ENCODE assay signal across 24 cellular contexts in the genomic region with DNA sequence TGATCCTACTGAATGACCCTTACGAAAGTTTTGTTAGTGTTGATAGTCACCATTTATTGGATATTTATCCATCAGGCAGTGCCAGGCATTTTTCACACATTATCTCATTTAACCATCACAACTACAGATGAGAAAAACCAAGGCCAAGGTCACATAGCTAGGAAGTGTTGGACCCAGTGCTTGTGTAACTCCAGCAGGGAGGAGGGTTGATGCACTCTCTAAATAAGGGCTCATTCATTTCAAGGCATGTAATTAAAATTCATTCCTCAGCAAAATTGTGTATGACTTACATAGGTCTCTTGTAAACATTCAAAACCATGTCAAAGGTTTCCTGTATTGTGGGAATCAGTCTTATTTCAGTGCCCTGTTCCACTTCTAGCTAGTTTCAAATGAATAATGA.
"Had no signal": no experiment of that assay in that cellular context is flagged by ENCODE, and none has a peak within 500 bp of the region (broad histone marks: within the 10 kb centered on the region; RNA-seq: fewer than 3 reads in every experiment).

No MANE protein-coding gene starts in this region.

- ATAC-seq: activated CD4-positive, CD25-positive, alpha-beta regulatory T cell treated with anti-CD3 and anti-CD28 coated beads, Interleukin-2, amount 50 U/mL, for 24 hours; activated CD8-positive, alpha-beta T cell treated with anti-CD3 and anti-CD28 coated beads for 36 hours; Right ventricle myocardium inferior; T-cell had no signal

- H3K9me3 ChIP-seq: breast epithelium, MG63 had no signal

- H3K27ac ChIP-seq: breast epithelium, SK-N-MC had no signal

- H3K36me3 ChIP-seq: breast epithelium, MG63 had no signal

- H3K4me1 ChIP-seq: breast epithelium had no signal

- H3K4me3 ChIP-seq: breast epithelium, MG63, SK-N-MC had no signal

- DNase-seq: activated CD4-positive, alpha-beta T cell treated with anti-CD3 and anti-CD28 coated beads for 4 hours; activated CD8-positive, alpha-beta memory T cell treated with anti-CD3 and anti-CD28 coated beads, Interleukin-2, amount 50 U/mL, for 48 hours; activated CD8-positive, alpha-beta T cell treated with anti-CD3 and anti-CD28 coated beads for 36 hours; activated T-cell treated with anti-CD3 and anti-CD28 coated beads, Interleukin-2, amount 50 U/mL, for 1 hour; aorta; caudate nucleus; MG63; MV-4-11; NCI-H1092 treated with DMSO at 0.1 percent for 48 hours; NCI-H1417 treated with DMSO at 0.1 percent for 48 hours; NCI-H1694; NCI-H2029; NCI-H2107; NCI-H2171 treated with DMSO at 0.1 percent for 48 hours; NCI-H226; NCI-H510A; NCI-H526 treated with DMSO at 0.1 percent for 48 hours; T-cell; T-helper 2 cell; T1000 had no signal
